In the genomic region with DNA sequence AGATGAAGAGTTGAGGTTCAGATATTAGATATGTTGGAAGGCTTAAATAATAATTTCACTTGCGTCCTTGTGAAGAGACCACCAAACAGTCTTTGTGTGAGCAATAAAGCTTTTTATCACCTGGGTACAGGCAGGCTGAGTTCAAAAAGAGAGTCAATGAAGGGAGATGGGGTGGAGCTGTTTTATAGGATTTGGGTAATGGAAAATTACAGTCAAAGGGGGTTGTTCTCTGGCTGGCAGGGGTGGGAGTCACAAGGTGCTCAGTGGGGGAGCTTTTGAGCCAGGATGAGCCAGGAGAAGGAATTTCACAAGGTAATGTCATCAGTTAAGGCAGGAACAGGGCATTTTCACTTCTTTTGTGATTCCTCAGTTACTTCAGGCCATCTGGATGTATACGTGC, we compare ENCODE assay signal across 8 cellular contexts. TPM values are rescaled to one million over a fixed set of nuclear protein-coding genes. Genes with fewer than 3 reads are reported as not detected.
DNase-seq lines count a peak whose midpoint lies in the region; ATAC-seq and TF ChIP-seq lines count a peak whose summit lies in the region.
"Not testable (repeated sequence)": the region's sequence is repeated elsewhere in the genome, so short reads cannot be mapped to it uniquely, and the experiment has no call there.

No MANE protein-coding gene starts in this region.

- not testable (repeated sequence) for H3K9me3 ChIP-seq in CD4-positive, alpha-beta memory T cell (ENCODE audit: control insufficient read depth in 1 of 2, low read length in 2 of 2); HUES6 (ENCODE audit: control insufficient read depth, insufficient read depth, low read depth, low read length); uterus

- not testable (repeated sequence) for ATAC-seq in T-cell (replicated peaks in 1 of 4); activated T-cell treated with anti-CD3 and anti-CD28 coated beads, Interleukin-2, amount 50 U/mL, for 4 hours

- not testable (repeated sequence) for H3K27ac ChIP-seq in CD4-positive, alpha-beta memory T cell (ENCODE audit: low read depth, low read length)
- peak overlapping the region; percentile 74; the same call in 1 of the 2 replicates for H3K27ac ChIP-seq in HUES6 (ENCODE audit: low read depth, low read length)
- H3K27ac ChIP-seq in uterus = peak overlapping the region; percentile 80 to 83

- peaks cover 78% of the 10 kb centered on the region for H3K4me1 ChIP-seq in CD4-positive, alpha-beta memory T cell (ENCODE audit: insufficient read depth, low read length)
- H3K4me1 ChIP-seq in HUES6 (ENCODE audit: control insufficient read depth, insufficient read depth, low read length) = peaks cover 37% of the 10 kb centered on the region
- H3K4me1 ChIP-seq in uterus = not testable (repeated sequence)

- H3K4me3 ChIP-seq in CD4-positive, alpha-beta memory T cell (ENCODE audit: low read length in 2 of 2) = peak overlapping the region in 1 of 2 donors; percentile 84
- not testable (repeated sequence) for H3K4me3 ChIP-seq in HUES6 (ENCODE audit: low read depth, low read length); uterus

- not testable (repeated sequence) for DNase-seq in CD4-positive, alpha-beta memory T cell; T-cell; activated T-cell treated with anti-CD3 and anti-CD28 coated beads, Interleukin-2, amount 50 U/mL, for 4 hours; MCF 10A (ENCODE audit: unreplicated experiment); immature natural killer cell; osteocyte (ENCODE audit: extremely low spot score, unreplicated experiment); uterus

- not testable (repeated sequence) for H3K9me3 Mint-ChIP-seq in CD4-positive, alpha-beta memory T cell; T-cell; activated T-cell treated with anti-CD3 and anti-CD28 coated beads, Interleukin-2, amount 50 U/mL, for 4 hours; MCF 10A (ENCODE audit: unreplicated experiment); immature natural killer cell; osteocyte (ENCODE audit: unreplicated experiment)

- BruUV-seq in MCF 10A (replicated peaks; lab: Mats Ljungman, UMichigan) = not testable (repeated sequence)

- intact Hi-C loops in CD4-positive, alpha-beta memory T cell (cut with micrococcal nuclease) = loop anchor here (1.0 kb wide), 1 partner anchor 9 kb away; no protein-coding TSS in a partner anchor
- intact Hi-C loops in MCF 10A (cut with micrococcal nuclease); uterus (cut with DNase I; ENCODE audit: low total_unique reads): not testable (repeated sequence)

- H3K4me1 Mint-ChIP-seq in CD4-positive, alpha-beta memory T cell = peaks cover 59 to 85% (median 68%) of the 10 kb centered on the region in 4 donors
- peaks cover 56 to 87% (median 86%) of the 10 kb centered on the region in 3 donors for H3K4me1 Mint-ChIP-seq in T-cell
- peaks cover 83% of the 10 kb centered on the region for H3K4me1 Mint-ChIP-seq in activated T-cell treated with anti-CD3 and anti-CD28 coated beads, Interleukin-2, amount 50 U/mL, for 4 hours (ENCODE audit: low read depth)
- peaks cover 43% of the 10 kb centered on the region for H3K4me1 Mint-ChIP-seq in MCF 10A (ENCODE audit: insufficient read depth, unreplicated experiment)
- H3K4me1 Mint-ChIP-seq in immature natural killer cell = peaks cover 88 to 99% of the 10 kb centered on the region in 2 donors
- peaks cover 58% of the 10 kb centered on the region for H3K4me1 Mint-ChIP-seq in osteocyte (ENCODE audit: unreplicated experiment)

- peak overlapping the region; percentile 22 to 99 (median 96) for H3K4me3 Mint-ChIP-seq in CD4-positive, alpha-beta memory T cell
- H3K4me3 Mint-ChIP-seq in T-cell = peak overlapping the region; percentile 96 to 98 (median 98)
- peak overlapping the region; percentile 35 for H3K4me3 Mint-ChIP-seq in activated T-cell treated with anti-CD3 and anti-CD28 coated beads, Interleukin-2, amount 50 U/mL, for 4 hours
- H3K4me3 Mint-ChIP-seq in MCF 10A (ENCODE audit: unreplicated experiment); osteocyte (ENCODE audit: unreplicated experiment): not testable (repeated sequence)
- H3K4me3 Mint-ChIP-seq in immature natural killer cell = peak overlapping the region; percentile 94 to 99 (median 97)

- POLR2A ChIA-PET in CD4-positive, alpha-beta memory T cell (lab: Charles Lee; ENCODE audit: partially characterized antibody) = interaction anchor here (1.0 to 14.1 kb wide), 13 partner anchors 10 to 1074 kb away, joined by 3 to 204 read pairs (median 7); a partner anchor contains a TSS
- POLR2A ChIA-PET in T-cell (lab: Charles Lee) = interaction anchor here (0.5 to 3.4 kb wide), 15 partner anchors 11 to 1002 kb away, joined by 3 to 14 read pairs (median 4); a partner anchor contains a TSS
- POLR2A ChIA-PET in MCF 10A (lab: Yijun Ruan, JAX) = interaction anchor here (1.3 to 8.0 kb wide), 2 partner anchors 23 to 94 kb away, joined by 4 to 69 read pairs; a partner anchor contains a TSS

- TF ChIP-seq POLR2A in uterus (IDR thresholded peaks at IDR 0.05) = not testable (repeated sequence)

- H3K27ac Mint-ChIP-seq in CD4-positive, alpha-beta memory T cell = peak overlapping the region; percentile 43 to 100 (median 98)
- peak overlapping the region; percentile 56 to 72 for H3K27ac Mint-ChIP-seq in T-cell
- H3K27ac Mint-ChIP-seq in MCF 10A (ENCODE audit: low read depth, unreplicated experiment) = peak overlapping the region; percentile 94
- H3K27ac Mint-ChIP-seq in immature natural killer cell = peak overlapping the region; percentile 74 to 99 (median 96)
- H3K27ac Mint-ChIP-seq in osteocyte (ENCODE audit: unreplicated experiment) = peak overlapping the region; percentile 21

- H3K27me3 Mint-ChIP-seq in CD4-positive, alpha-beta memory T cell; T-cell; activated T-cell treated with anti-CD3 and anti-CD28 coated beads, Interleukin-2, amount 50 U/mL, for 4 hours (ENCODE audit: low read depth); MCF 10A (ENCODE audit: insufficient read depth, unreplicated experiment); osteocyte (ENCODE audit: unreplicated experiment): not testable (repeated sequence)
- peaks cover 10 to 17% (median 10%) of the 10 kb centered on the region in 3 donors for H3K27me3 Mint-ChIP-seq in immature natural killer cell (ENCODE audit: low read depth in 3 of 3)

- peak overlapping the region; percentile 18 for H3K9ac ChIP-seq in HUES6 (ENCODE audit: low read length)

- H3K27me3 ChIP-seq in CD4-positive, alpha-beta memory T cell (ENCODE audit: insufficient read depth, low read length); HUES6 (ENCODE audit: control insufficient read depth, insufficient read depth, low read length); uterus: not testable (repeated sequence)

- not testable (repeated sequence) for H3K36me3 ChIP-seq in CD4-positive, alpha-beta memory T cell (ENCODE audit: insufficient read depth, low read length); HUES6 (ENCODE audit: control insufficient read depth, insufficient read depth, low read length); uterus

- not testable (repeated sequence) for TF ChIP-seq CTCF in MCF 10A (IDR thresholded peaks at IDR 0.05; ENCODE audit: unreplicated experiment); osteocyte (IDR thresholded peaks at IDR 0.05); uterus (IDR thresholded peaks at IDR 0.05)

- CTCF ChIA-PET in CD4-positive, alpha-beta memory T cell (lab: Charles Lee; ENCODE audit: partially characterized antibody) = interaction anchor here (0.9 to 11.2 kb wide), 33 partner anchors 7 to 984 kb away, joined by 3 to 158 read pairs (median 9); a partner anchor contains a TSS
- CTCF ChIA-PET in T-cell (lab: Charles Lee) = interaction anchor here (0.5 to 7.4 kb wide), 28 partner anchors 8 to 972 kb away, joined by 3 to 63 read pairs (median 8); a partner anchor contains a TSS
- CTCF ChIA-PET in MCF 10A (lab: Yijun Ruan, JAX) = interaction anchor here (0.6 to 4.3 kb wide), 19 partner anchors 8 to 795 kb away, joined by 3 to 21 read pairs (median 3); a partner anchor contains a TSS

- peaks cover 44 to 58% of the 10 kb centered on the region in 2 donors for H3K36me3 Mint-ChIP-seq in CD4-positive, alpha-beta memory T cell
- H3K36me3 Mint-ChIP-seq in T-cell (peaks cover 36% of the 10 kb centered on the region), MCF 10A (ENCODE audit: insufficient read depth, unreplicated experiment) (peaks cover 15% of the 10 kb centered on the region), immature natural killer cell (peaks cover 9 to 25% (median 23%) of the 10 kb centered on the region in 3 donors)
- H3K36me3 Mint-ChIP-seq in activated T-cell treated with anti-CD3 and anti-CD28 coated beads, Interleukin-2, amount 50 U/mL, for 4 hours (ENCODE audit: insufficient read depth) = peaks cover 18% of the 10 kb centered on the region
- not testable (repeated sequence) for H3K36me3 Mint-ChIP-seq in osteocyte (ENCODE audit: unreplicated experiment)

RNA-seq across cellular contexts. Expression of a gene that starts 3.9 kb away (rescaled TPM):
- 10 to 100 TPM; 96.1 to 99.8 TPM for total RNA-seq in CD4-positive, alpha-beta memory T cell
- 100 to 1,000 TPM; 159 to 222 TPM for polyA plus RNA-seq in CD4-positive, alpha-beta memory T cell
- 100 to 1,000 TPM in 1 of 5 donors, 10 to 100 TPM in 4; 42.9 to 102 (median 53.5) TPM for total RNA-seq in T-cell
- 1 to 10 TPM; 5.7 to 7.9 (median 6.1) TPM for total RNA-seq in activated T-cell treated with anti-CD3 and anti-CD28 coated beads, Interleukin-2, amount 50 U/mL, for 4 hours
- 29.6 and 36.4 TPM in 2 replicates for total RNA-seq in MCF 10A (2022)
- 100 to 1,000 TPM; 132 to 229 (median 201) TPM for polyA plus RNA-seq in immature natural killer cell
- total RNA-seq in osteocyte = 37.8 and 38.9 TPM in 2 replicates
- total RNA-seq in uterus = 10 to 100 TPM; 43.8 to 74.3 (median 49.6) TPM

RNA-seq across cellular contexts. Expression of a gene that starts 27.0 kb away (rescaled TPM):
- 10 to 100 TPM; 60.7 to 65.0 TPM for total RNA-seq in CD4-positive, alpha-beta memory T cell
- polyA plus RNA-seq in CD4-positive, alpha-beta memory T cell = 10 to 100 TPM; 51.2 to 66.1 TPM
- total RNA-seq in T-cell = 100 to 1,000 TPM in 2 of 5 donors, 10 to 100 TPM in 3; 53.7 to 122 (median 66.5) TPM
- total RNA-seq in activated T-cell treated with anti-CD3 and anti-CD28 coated beads, Interleukin-2, amount 50 U/mL, for 4 hours = 100 to 1,000 TPM; 149 to 157 (median 152) TPM
- total RNA-seq in MCF 10A (2022) = 68.0 and 76.8 TPM in 2 replicates
- 10 to 100 TPM; 22.1 to 67.2 (median 51.8) TPM for polyA plus RNA-seq in immature natural killer cell
- 47.1 and 52.0 TPM in 2 replicates for total RNA-seq in osteocyte
- total RNA-seq in uterus = 10 to 100 TPM; 18.8 to 86.6 (median 73.9) TPM

Comparison
In these comparisons a context has a peak if more than half of its experiments do, and no peak if none do; other contexts are left out.
1. H3K27ac Mint-ChIP-seq: peak in every context shown above with its lines; median percentile 98 in CD4-positive, alpha-beta memory T cell; 96 in immature natural killer cell; 94 in MCF 10A; 64 in T-cell; 21 in osteocyte.